In genomic region chr10:58318346-58318745, GRCh38 we compare ENCODE assay signal across 1 cellular context.
TF ChIP-seq lines count a peak whose summit lies in the region.

No MANE protein-coding gene starts in this region.

TF ChIP-seq in HepG2, 621 proteins besides CTCF, POLR2A, EP300 and RAD21:
- TF ChIP-seq ZNF572 (CRISPR knock-in tag; IDR thresholded peaks at IDR 0.05) (no peak), SP140L (CRISPR knock-in tag; IDR thresholded peaks at IDR 0.05; ENCODE audit: borderline replicate concordance) (no peak), MTA1 (CRISPR knock-in tag; IDR thresholded peaks at IDR 0.05; ENCODE audit: borderline replicate concordance) (no peak), ZNF83 (CRISPR knock-in tag; IDR thresholded peaks at IDR 0.05; ENCODE audit: borderline replicate concordance) (no peak), RARA (CRISPR knock-in tag; IDR thresholded peaks at IDR 0.05) (no peak), ZFP36L2 (CRISPR knock-in tag; IDR thresholded peaks at IDR 0.05) (no peak), TFAP4 (IDR thresholded peaks at IDR 0.05; ENCODE audit: borderline replicate concordance, low read depth) (no peak), NCOA2 (CRISPR knock-in tag; IDR thresholded peaks at IDR 0.05) (no peak), KLF15 (CRISPR knock-in tag; IDR thresholded peaks at IDR 0.05; ENCODE audit: borderline replicate concordance) (no peak), MXI1 (IDR thresholded peaks at IDR 0.05; ENCODE audit: borderline replicate concordance, low read depth, low read length) (no peak), RFXAP (CRISPR knock-in tag; IDR thresholded peaks at IDR 0.05; ENCODE audit: borderline replicate concordance) (no peak), ZHX1 (CRISPR knock-in tag; IDR thresholded peaks at IDR 0.05; ENCODE audit: low read depth) (no peak), BHLHE40 (IDR thresholded peaks at IDR 0.05; ENCODE audit: low read length) (no peak)
- TF ChIP-seq, protein P1, sequence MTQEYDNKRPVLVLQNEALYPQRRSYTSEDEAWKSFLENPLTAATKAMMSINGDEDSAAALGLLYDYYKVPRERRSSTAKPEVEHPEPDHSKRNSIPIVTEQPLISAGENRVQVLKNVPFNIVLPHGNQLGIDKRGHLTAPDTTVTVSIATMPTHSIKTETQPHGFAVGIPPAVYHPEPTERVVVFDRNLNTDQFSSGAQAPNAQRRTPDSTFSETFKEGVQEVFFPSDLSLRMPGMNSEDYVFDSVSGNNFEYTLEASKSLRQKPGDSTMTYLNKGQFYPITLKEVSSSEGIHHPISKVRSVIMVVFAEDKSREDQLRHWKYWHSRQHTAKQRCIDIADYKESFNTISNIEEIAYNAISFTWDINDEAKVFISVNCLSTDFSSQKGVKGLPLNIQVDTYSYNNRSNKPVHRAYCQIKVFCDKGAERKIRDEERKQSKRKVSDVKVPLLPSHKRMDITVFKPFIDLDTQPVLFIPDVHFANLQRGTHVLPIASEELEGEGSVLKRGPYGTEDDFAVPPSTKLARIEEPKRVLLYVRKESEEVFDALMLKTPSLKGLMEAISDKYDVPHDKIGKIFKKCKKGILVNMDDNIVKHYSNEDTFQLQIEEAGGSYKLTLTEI (CRISPR knock-in tag; conservative IDR thresholded peaks at IDR 0.05), result no peak
